2 cellular contexts compared by ENCODE assay signal in the genomic region with DNA sequence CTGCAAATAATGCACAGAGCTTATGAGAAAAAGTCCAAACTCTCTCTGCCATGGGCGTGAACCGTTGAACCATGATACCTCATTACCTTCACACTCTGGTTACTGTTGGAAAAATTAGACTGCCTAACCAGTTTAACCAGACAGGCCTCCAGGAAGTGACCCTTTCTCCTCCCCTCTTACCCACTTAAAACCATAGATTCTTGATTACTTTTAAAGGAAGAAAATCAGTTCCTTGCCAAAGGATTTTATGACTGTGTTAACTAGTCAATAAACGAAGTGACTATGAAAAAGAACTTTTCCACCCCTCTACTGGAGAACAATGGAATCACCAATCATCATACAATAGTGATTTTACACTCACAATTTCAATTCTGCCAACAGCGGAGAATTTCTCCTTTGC.
TF ChIP-seq lines count a peak whose summit lies in the region.

No MANE protein-coding gene starts in this region.

TF ChIP-seq in HCT116, 20 proteins besides CTCF, POLR2A, EP300 and RAD21 (continued from another document):
- TF ChIP-seq, protein P1, sequence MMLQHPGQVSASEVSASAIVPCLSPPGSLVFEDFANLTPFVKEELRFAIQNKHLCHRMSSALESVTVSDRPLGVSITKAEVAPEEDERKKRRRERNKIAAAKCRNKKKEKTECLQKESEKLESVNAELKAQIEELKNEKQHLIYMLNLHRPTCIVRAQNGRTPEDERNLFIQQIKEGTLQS (IDR thresholded peaks at IDR 0.05): no peak
- no peak for TF ChIP-seq FOSL1 (IDR thresholded peaks at IDR 0.05; ENCODE audit: low read depth)
- TF ChIP-seq ZNF274 (IDR thresholded peaks at IDR 0.05; ENCODE audit: low read depth, low read length): no peak
- no peak for TF ChIP-seq SP1 (IDR thresholded peaks at IDR 0.05; ENCODE audit: low read depth)
- TF ChIP-seq SIN3A (IDR thresholded peaks at IDR 0.05; ENCODE audit: low read depth): no peak
- no peak for TF ChIP-seq EZH2 (IDR thresholded peaks at IDR 0.05)
- TF ChIP-seq, protein P2, sequence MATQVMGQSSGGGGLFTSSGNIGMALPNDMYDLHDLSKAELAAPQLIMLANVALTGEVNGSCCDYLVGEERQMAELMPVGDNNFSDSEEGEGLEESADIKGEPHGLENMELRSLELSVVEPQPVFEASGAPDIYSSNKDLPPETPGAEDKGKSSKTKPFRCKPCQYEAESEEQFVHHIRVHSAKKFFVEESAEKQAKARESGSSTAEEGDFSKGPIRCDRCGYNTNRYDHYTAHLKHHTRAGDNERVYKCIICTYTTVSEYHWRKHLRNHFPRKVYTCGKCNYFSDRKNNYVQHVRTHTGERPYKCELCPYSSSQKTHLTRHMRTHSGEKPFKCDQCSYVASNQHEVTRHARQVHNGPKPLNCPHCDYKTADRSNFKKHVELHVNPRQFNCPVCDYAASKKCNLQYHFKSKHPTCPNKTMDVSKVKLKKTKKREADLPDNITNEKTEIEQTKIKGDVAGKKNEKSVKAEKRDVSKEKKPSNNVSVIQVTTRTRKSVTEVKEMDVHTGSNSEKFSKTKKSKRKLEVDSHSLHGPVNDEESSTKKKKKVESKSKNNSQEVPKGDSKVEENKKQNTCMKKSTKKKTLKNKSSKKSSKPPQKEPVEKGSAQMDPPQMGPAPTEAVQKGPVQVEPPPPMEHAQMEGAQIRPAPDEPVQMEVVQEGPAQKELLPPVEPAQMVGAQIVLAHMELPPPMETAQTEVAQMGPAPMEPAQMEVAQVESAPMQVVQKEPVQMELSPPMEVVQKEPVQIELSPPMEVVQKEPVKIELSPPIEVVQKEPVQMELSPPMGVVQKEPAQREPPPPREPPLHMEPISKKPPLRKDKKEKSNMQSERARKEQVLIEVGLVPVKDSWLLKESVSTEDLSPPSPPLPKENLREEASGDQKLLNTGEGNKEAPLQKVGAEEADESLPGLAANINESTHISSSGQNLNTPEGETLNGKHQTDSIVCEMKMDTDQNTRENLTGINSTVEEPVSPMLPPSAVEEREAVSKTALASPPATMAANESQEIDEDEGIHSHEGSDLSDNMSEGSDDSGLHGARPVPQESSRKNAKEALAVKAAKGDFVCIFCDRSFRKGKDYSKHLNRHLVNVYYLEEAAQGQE (IDR thresholded peaks at IDR 0.05; ENCODE audit: low read depth): no peak
- no peak for TF ChIP-seq EZH2phosphoT487 (IDR thresholded peaks at IDR 0.05; ENCODE audit: borderline replicate concordance)
- TF ChIP-seq SRF (IDR thresholded peaks at IDR 0.05; ENCODE audit: low read depth): no peak
- TF ChIP-seq, protein P3, sequence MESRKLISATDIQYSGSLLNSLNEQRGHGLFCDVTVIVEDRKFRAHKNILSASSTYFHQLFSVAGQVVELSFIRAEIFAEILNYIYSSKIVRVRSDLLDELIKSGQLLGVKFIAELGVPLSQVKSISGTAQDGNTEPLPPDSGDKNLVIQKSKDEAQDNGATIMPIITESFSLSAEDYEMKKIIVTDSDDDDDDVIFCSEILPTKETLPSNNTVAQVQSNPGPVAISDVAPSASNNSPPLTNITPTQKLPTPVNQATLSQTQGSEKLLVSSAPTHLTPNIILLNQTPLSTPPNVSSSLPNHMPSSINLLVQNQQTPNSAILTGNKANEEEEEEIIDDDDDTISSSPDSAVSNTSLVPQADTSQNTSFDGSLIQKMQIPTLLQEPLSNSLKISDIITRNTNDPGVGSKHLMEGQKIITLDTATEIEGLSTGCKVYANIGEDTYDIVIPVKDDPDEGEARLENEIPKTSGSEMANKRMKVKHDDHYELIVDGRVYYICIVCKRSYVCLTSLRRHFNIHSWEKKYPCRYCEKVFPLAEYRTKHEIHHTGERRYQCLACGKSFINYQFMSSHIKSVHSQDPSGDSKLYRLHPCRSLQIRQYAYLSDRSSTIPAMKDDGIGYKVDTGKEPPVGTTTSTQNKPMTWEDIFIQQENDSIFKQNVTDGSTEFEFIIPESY (IDR thresholded peaks at IDR 0.05; ENCODE audit: extremely low read depth, insufficient replicate concordance, low read length): no peak
- no peak for TF ChIP-seq YY1 (IDR thresholded peaks at IDR 0.05; ENCODE audit: extremely low read depth, insufficient replicate concordance, low read depth, low read length)
TF ChIP-seq in HCT116: peak in this region for 0.

TF ChIP-seq in GM12878, 131 proteins besides CTCF, POLR2A, EP300 and RAD21 (continued from another document):
- TF ChIP-seq, protein P4, sequence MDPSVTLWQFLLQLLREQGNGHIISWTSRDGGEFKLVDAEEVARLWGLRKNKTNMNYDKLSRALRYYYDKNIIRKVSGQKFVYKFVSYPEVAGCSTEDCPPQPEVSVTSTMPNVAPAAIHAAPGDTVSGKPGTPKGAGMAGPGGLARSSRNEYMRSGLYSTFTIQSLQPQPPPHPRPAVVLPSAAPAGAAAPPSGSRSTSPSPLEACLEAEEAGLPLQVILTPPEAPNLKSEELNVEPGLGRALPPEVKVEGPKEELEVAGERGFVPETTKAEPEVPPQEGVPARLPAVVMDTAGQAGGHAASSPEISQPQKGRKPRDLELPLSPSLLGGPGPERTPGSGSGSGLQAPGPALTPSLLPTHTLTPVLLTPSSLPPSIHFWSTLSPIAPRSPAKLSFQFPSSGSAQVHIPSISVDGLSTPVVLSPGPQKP (IDR thresholded peaks at IDR 0.05; ENCODE audit: low read depth, low read length): no peak
- TF ChIP-seq ZZZ3 (IDR thresholded peaks at IDR 0.05; ENCODE audit: control insufficient read depth, insufficient read length, low read depth) (no peak), ZNF274 (IDR thresholded peaks at IDR 0.05; ENCODE audit: insufficient read depth, insufficient read length) (no peak), ZNF207 (IDR thresholded peaks at IDR 0.05; ENCODE audit: borderline replicate concordance) (no peak), ATF7 (IDR thresholded peaks at IDR 0.05; ENCODE audit: low read depth) (no peak), YY1 (IDR thresholded peaks at IDR 0.05; ENCODE audit: low read depth, low read length) (no peak), IRF4 (IDR thresholded peaks at IDR 0.05; ENCODE audit: low read depth, low read length) (no peak), MYC (IDR thresholded peaks at IDR 0.05; ENCODE audit: insufficient read depth, insufficient read length, insufficient replicate concordance, low read length, severe bottlenecking) (no peak), PAX8 (IDR thresholded peaks at IDR 0.05) (no peak), ZBTB11 (CRISPR knock-in tag; IDR thresholded peaks at IDR 0.05) (no peak)
